In genomic region chr16:1413684-1414531, GRCh38 we compare ENCODE assay signal across 9 cellular contexts. TPM values are rescaled to one million over a fixed set of nuclear protein-coding genes. Genes with fewer than 3 reads are reported as not detected.
DNase-seq lines count a peak whose midpoint lies in the region; ATAC-seq and TF ChIP-seq lines count a peak whose summit lies in the region.
"Had no signal": no experiment of that assay in that cellular context is flagged by ENCODE, and none has a peak within 500 bp of the region (broad histone marks: within the 10 kb centered on the region; RNA-seq: fewer than 3 reads in every experiment).

No MANE protein-coding gene starts in this region.

- no peaks in the 10 kb centered on the region for H3K9me3 Mint-ChIP-seq in CD14-positive monocyte

- H3K27me3 ChIP-seq in MG63 = no peaks in the 10 kb centered on the region
- H3K27me3 ChIP-seq in WERI-Rb-1 (ENCODE audit: insufficient read depth, low read depth, severe bottlenecking) = no peaks in the 10 kb centered on the region
- no peaks in the 10 kb centered on the region for H3K27me3 ChIP-seq in layer of hippocampus (ENCODE audit: control insufficient read depth, insufficient read depth, low read length)

- intact Hi-C loops in CD14-positive monocyte (cut with micrococcal nuclease) = loop anchor here in 1 of 2 donors (10.0 kb wide), 2 partner anchors 59 to 109 kb away; partner anchors contain the start of genes GNPTG, TSR3 and UBE2I

- peaks cover 13% of the 10 kb centered on the region for H3K4me1 Mint-ChIP-seq in CD14-positive monocyte

- H3K9me3 ChIP-seq in MG63 (no peaks in the 10 kb centered on the region), WERI-Rb-1 (ENCODE audit: severe bottlenecking) (no peaks in the 10 kb centered on the region)

- peaks cover 0 to 1% (median 0%) of the 10 kb centered on the region in 3 donors for H3K27me3 Mint-ChIP-seq in CD14-positive monocyte (ENCODE audit: low read depth in 3 of 3)

- peak; percentile 33 for ATAC-seq in GM19397 (IDR thresholded peaks at IDR 0.05; ENCODE audit: unreplicated experiment)
- no peak for ATAC-seq in GM19328 (IDR thresholded peaks at IDR 0.05; ENCODE audit: unreplicated experiment)

- H3K36me3 ChIP-seq in MG63 (peaks cover 21% of the 10 kb centered on the region), WERI-Rb-1 (peaks cover 15% of the 10 kb centered on the region)

- H3K4me3 ChIP-seq in MG63 (peak overlapping the region; percentile 81), WERI-Rb-1 (ENCODE audit: low read depth, low read length) (peak overlapping the region; percentile 82)

- H3K36me3 Mint-ChIP-seq in CD14-positive monocyte = peaks cover 20 to 36% of the 10 kb centered on the region in 2 donors

- peak overlapping the region; percentile 44 for H3K27ac ChIP-seq in WERI-Rb-1
- peak overlapping the region; percentile 67 for H3K27ac ChIP-seq in caudate nucleus (ENCODE audit: low read depth, low read length)
- H3K27ac ChIP-seq in layer of hippocampus (ENCODE audit: low read depth, low read length) = peak overlapping the region; percentile 78

- peak overlapping the region; percentile 38 to 91 (median 85) for H3K27ac Mint-ChIP-seq in CD14-positive monocyte

- TF ChIP-seq CTCF in CD14-positive monocyte (IDR thresholded peaks at IDR 0.05) (peak; percentile 76), WERI-Rb-1 (IDR thresholded peaks at IDR 0.05; ENCODE audit: low read depth, low read length) (peak; percentile 74)

- peak overlapping the region; percentile 89 for H3K4me3 Mint-ChIP-seq in CD14-positive monocyte

- peak; percentile 61 for DNase-seq in CD14-positive monocyte (ENCODE audit: low spot score)
- DNase-seq in MG63 = peak; percentile 65
- peak; percentile 68 for DNase-seq in WERI-Rb-1
- DNase-seq in caudate nucleus (lab: John Stamatoyannopoulos, UW) = peak in 16 of 61 donors; percentile 1 to 39 (median 11)
- peak; percentile 65 for DNase-seq in stimulated activated CD4-positive, alpha-beta T cell treated with anti-CD3 and anti-CD28 coated beads, Interleukin-4, amount 100 ng/mL, for 24 hours

RNA-seq across cellular contexts. Expression of gene UNKL, which starts 0.6 kb away (rescaled TPM):
- polyA plus RNA-seq in CD14-positive monocyte = 1 to 10 TPM; 1.2 to 2.2 TPM
- 10.5 and 16.2 TPM in 2 replicates for total RNA-seq in MG63 (2014; rRNA removed; shearing (Covaris generic); ENCODE audit: low replicate concordance)

RNA-seq across cellular contexts. Expression of gene UQCC4, which starts 6.6 kb away (rescaled TPM):
- polyA plus RNA-seq in CD14-positive monocyte = 10 to 100 TPM; 35.3 to 48.8 TPM
- total RNA-seq in MG63 (2014; rRNA removed; shearing (Covaris generic); ENCODE audit: low replicate concordance) = 28.1 and 52.9 TPM in 2 replicates

RNA-seq across cellular contexts. Expression of gene PERCC1, which starts 17.0 kb away (rescaled TPM):
- polyA plus RNA-seq in CD14-positive monocyte = not detected
- not detected in 2 replicates for total RNA-seq in MG63 (2014; rRNA removed; shearing (Covaris generic); ENCODE audit: low replicate concordance)
- total RNA-seq: T-helper 2 cell treated with Interferon-gamma antibody and Interleukin-4, amounts not matched to agents 100 ng/mL and 5 ng/mL, for 36 hours had no signal

RNA-seq across cellular contexts. Expression of gene CCDC154, which starts 30.4 kb away (rescaled TPM):
- not detected for polyA plus RNA-seq in CD14-positive monocyte
- 2.9 and 5.6 TPM in 2 replicates for total RNA-seq in MG63 (2014; rRNA removed; shearing (Covaris generic); ENCODE audit: low replicate concordance)
